Comparison of ENCODE assay signal across 22 cellular contexts in the genomic region with DNA sequence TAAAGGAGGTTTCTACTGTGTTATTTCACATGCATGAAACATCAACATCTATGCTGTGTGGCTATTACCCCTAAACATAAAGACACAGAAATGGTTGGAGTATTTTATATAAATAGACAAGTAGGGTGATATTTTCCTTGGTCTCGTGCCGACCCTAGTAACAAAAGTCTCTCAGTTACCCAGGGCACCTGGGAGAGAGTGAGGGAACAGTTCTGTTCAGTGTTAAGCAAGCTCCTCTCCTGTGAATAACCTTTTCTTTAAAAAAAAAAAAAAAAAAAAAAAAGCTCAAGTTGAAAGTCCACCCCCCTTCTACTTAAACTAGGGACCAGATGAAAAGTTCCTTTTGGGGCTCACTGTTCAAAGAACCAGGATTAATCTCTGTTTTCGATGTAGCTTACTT.
"Had no signal": no experiment of that assay in that cellular context is flagged by ENCODE, and none has a peak within 500 bp of the region (broad histone marks: within the 10 kb centered on the region; RNA-seq: fewer than 3 reads in every experiment).

No MANE protein-coding gene starts in this region.

- H3K4me3 Mint-ChIP-seq: mesothelial cell of epicardium had no signal

- H3K4me1 ChIP-seq: left lung, lower lobe of right lung had no signal

- H3K27me3 ChIP-seq: dorsolateral prefrontal cortex, esophagus muscularis mucosa, gastroesophageal sphincter, heart left ventricle, left lung had no signal

- FAIRE-seq: colon, endothelial cell of umbilical vein, frontal cortex, islet of Langerhans, keratinocyte had no signal

- H3K9me3 ChIP-seq: esophagus muscularis mucosa, gastroesophageal sphincter, left lung, lower lobe of right lung, mucosa of descending colon had no signal

- H3K36me3 Mint-ChIP-seq: mesothelial cell of epicardium had no signal

- H3K36me3 ChIP-seq: esophagus muscularis mucosa, gastroesophageal sphincter, heart left ventricle, left lung, lower lobe of right lung had no signal

- ATAC-seq: foreskin keratinocyte, gastroesophageal sphincter, heart left ventricle, left cardiac atrium, left ventricle myocardium superior, lower lobe of right lung, mucosa of descending colon had no signal

- H3K27ac ChIP-seq: coronary artery, dorsolateral prefrontal cortex, esophagus muscularis mucosa, foreskin keratinocyte, gastroesophageal sphincter, heart left ventricle, left lung, lower lobe of right lung had no signal

- H3K9me3 Mint-ChIP-seq: mesothelial cell of epicardium had no signal

- H3K4me3 ChIP-seq: coronary artery, dorsolateral prefrontal cortex, esophagus muscularis mucosa, gastroesophageal sphincter, heart left ventricle, left lung, lower lobe of right lung, mucosa of descending colon had no signal

- DNase-seq: dermis blood vessel endothelial cell; dorsolateral prefrontal cortex; effector CD4-positive, alpha-beta T cell; effector memory CD4-positive, alpha-beta T cell; foreskin keratinocyte; heart left ventricle; hippocampal formation; left cardiac atrium; left lung; left ventricle myocardium superior; lower lobe of right lung; mesenchymal stem cell; mucosa of descending colon had no signal
